Comparison of ENCODE assay signal across 8 cellular contexts in the genomic region with DNA sequence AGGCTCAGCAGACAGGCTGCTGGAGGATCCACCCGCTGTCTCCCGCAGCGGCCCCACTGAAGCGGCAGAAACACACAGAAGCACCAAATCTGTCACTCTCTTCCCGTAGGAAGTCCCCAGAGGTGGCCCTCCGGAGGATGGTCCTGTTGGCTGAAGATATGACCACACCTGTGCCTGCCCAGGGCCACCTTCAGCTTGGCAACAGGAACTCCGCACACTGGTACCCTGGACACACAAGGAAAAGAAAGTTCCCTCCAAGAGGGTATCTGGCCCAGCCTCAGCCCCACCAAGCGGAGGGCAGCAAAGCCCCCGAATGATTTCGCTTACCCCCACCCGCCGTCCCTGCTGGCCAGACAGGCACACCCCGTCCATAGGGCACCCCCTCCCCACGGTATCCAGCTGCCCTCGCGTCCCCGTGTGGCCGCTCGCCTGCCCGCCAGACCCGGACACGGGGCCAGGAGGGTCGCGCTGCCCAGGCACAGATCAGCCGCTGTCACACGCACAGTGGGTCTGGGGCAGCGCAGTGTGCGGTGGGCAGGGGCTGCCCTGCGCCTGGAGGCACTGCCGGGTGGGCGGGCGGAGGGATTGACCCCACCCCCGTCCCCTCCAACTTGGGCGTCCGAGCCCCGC. TPM values are rescaled to one million over a fixed set of nuclear protein-coding genes. Genes with fewer than 3 reads are reported as not detected.
DNase-seq lines count a peak whose midpoint lies in the region; ATAC-seq and TF ChIP-seq lines count a peak whose summit lies in the region.

No MANE protein-coding gene starts in this region.

- POLR2A ChIA-PET in MCF 10A (lab: Yijun Ruan, JAX): interaction anchor here (0.7 to 2.3 kb wide), 13 partner anchors 8 to 241 kb away, joined by 3 to 11 read pairs (median 4); a partner anchor contains a TSS

- no peak overlapping the region for H3K4me3 ChIP-seq in CD4-positive, CD25-positive, alpha-beta regulatory T cell (ENCODE audit: low read depth, low read length)
- H3K4me3 ChIP-seq in lung: peak overlapping the region; percentile 20

- CTCF ChIA-PET in MCF 10A (lab: Yijun Ruan, JAX): interaction anchor here (0.6 kb wide), 3 partner anchors 61 to 977 kb away, joined by 3 to 4 read pairs (median 3); no protein-coding TSS in a partner anchor

- intact Hi-C loops in MCF 10A (cut with micrococcal nuclease): loop anchor here (10.0 kb wide), 2 partner anchors 47 to 157 kb away; a partner anchor contains a TSS

- peak overlapping the region; percentile 74 to 90 (median 78) for H3K4me3 Mint-ChIP-seq in CD4-positive, CD25-positive, alpha-beta regulatory T cell
- H3K4me3 Mint-ChIP-seq in MCF 10A (ENCODE audit: unreplicated experiment): peak overlapping the region; percentile 70

- H3K27me3 Mint-ChIP-seq in CD4-positive, CD25-positive, alpha-beta regulatory T cell: no peaks in the 10 kb centered on the region
- no peaks in the 10 kb centered on the region for H3K27me3 Mint-ChIP-seq in MCF 10A (ENCODE audit: insufficient read depth, unreplicated experiment)

- peak in 2 of 3 donors; percentile 28 to 47 for DNase-seq in CD4-positive, CD25-positive, alpha-beta regulatory T cell
- DNase-seq in MCF 10A (ENCODE audit: unreplicated experiment): no peak
- DNase-seq in lung (ENCODE audit: low spot score): no peak
- no peak for DNase-seq in NCI-H1930 (lab: John Stamatoyannopoulos, UW)
- no peak for DNase-seq in NCI-H1436 (lab: John Stamatoyannopoulos, UW)

- H3K27ac ChIP-seq in CD4-positive, CD25-positive, alpha-beta regulatory T cell (ENCODE audit: insufficient read depth, low read length, poor library complexity, severe bottlenecking): peak overlapping the region; percentile 47
- H3K27ac ChIP-seq in lung (ENCODE audit: low read depth in 1 of 2, low read length in 1 of 2): peak overlapping the region; percentile 76 to 86

- H3K4me1 ChIP-seq in CD4-positive, CD25-positive, alpha-beta regulatory T cell (ENCODE audit: control insufficient read depth, insufficient read depth, low read length, poor library complexity, severe bottlenecking): peaks cover 13% of the 10 kb centered on the region
- H3K4me1 ChIP-seq in lung (ENCODE audit: control insufficient read depth in 2 of 2, insufficient read depth in 2 of 2, low read length in 2 of 2): peaks cover 0 to 10% of the 10 kb centered on the region in 2 donors

- BruUV-seq in MCF 10A (replicated peaks; lab: Mats Ljungman, UMichigan): no TSS peak

- 30 to 35% methylated on average over 31 to 36 of the region's 36 CpGs for WGBS in lung, 2 donors

- no peak for TF ChIP-seq CTCF in MCF 10A (IDR thresholded peaks at IDR 0.05; ENCODE audit: unreplicated experiment)
- TF ChIP-seq CTCF in lung (IDR thresholded peaks at IDR 0.05; ENCODE audit: control extremely low read depth, extremely low read depth): no peak

- ATAC-seq in CD4-positive, CD25-positive, alpha-beta regulatory T cell (ENCODE audit: low read depth in 2 of 2): no peak
- peak; percentile 2 for ATAC-seq in HG03354 (IDR thresholded peaks at IDR 0.05; ENCODE audit: poor library complexity, severe bottlenecking, unreplicated experiment)
- ATAC-seq in lung (ENCODE audit: insufficient read depth, low FRiP score): peak; percentile 6
- no peak for ATAC-seq in HG03457 (IDR thresholded peaks at IDR 0.05; ENCODE audit: unreplicated experiment)
- ATAC-seq in GM19324 (IDR thresholded peaks at IDR 0.05; ENCODE audit: low FRiP score, unreplicated experiment): no peak

- no peaks in the 10 kb centered on the region for H3K9me3 ChIP-seq in CD4-positive, CD25-positive, alpha-beta regulatory T cell (ENCODE audit: control insufficient read depth in 2 of 2, low read length in 2 of 2)
- no peaks in the 10 kb centered on the region for H3K9me3 ChIP-seq in lung (ENCODE audit: control insufficient read depth in 2 of 2, insufficient read depth in 1 of 2, low read length in 1 of 2)

- peaks cover 0 to 11% (median 0%) of the 10 kb centered on the region in 4 donors for H3K4me1 Mint-ChIP-seq in CD4-positive, CD25-positive, alpha-beta regulatory T cell
- no peaks in the 10 kb centered on the region for H3K4me1 Mint-ChIP-seq in MCF 10A (ENCODE audit: insufficient read depth, unreplicated experiment)

- peak overlapping the region; percentile 26 to 65 (median 44) for H3K27ac Mint-ChIP-seq in CD4-positive, CD25-positive, alpha-beta regulatory T cell
- no peak overlapping the region for H3K27ac Mint-ChIP-seq in MCF 10A (ENCODE audit: low read depth, unreplicated experiment)

- H3K36me3 ChIP-seq in CD4-positive, CD25-positive, alpha-beta regulatory T cell (ENCODE audit: control insufficient read depth, insufficient read depth, low read length): no peaks in the 10 kb centered on the region
- H3K36me3 ChIP-seq in lung (ENCODE audit: control insufficient read depth in 2 of 2, insufficient read depth in 2 of 2, low read length in 2 of 2): peaks cover 0 to 9% of the 10 kb centered on the region in 2 donors

- H3K36me3 Mint-ChIP-seq in CD4-positive, CD25-positive, alpha-beta regulatory T cell: no peaks in the 10 kb centered on the region
- H3K36me3 Mint-ChIP-seq in MCF 10A (ENCODE audit: insufficient read depth, unreplicated experiment): peaks cover 12% of the 10 kb centered on the region

- H3K27me3 ChIP-seq in CD4-positive, CD25-positive, alpha-beta regulatory T cell (ENCODE audit: control insufficient read depth, insufficient read depth, low read length): no peaks in the 10 kb centered on the region
- H3K27me3 ChIP-seq in lung (ENCODE audit: control insufficient read depth, insufficient read depth): no peaks in the 10 kb centered on the region

- no peaks in the 10 kb centered on the region for H3K9me3 Mint-ChIP-seq in CD4-positive, CD25-positive, alpha-beta regulatory T cell
- no peaks in the 10 kb centered on the region for H3K9me3 Mint-ChIP-seq in MCF 10A (ENCODE audit: unreplicated experiment)

RNA-seq across cellular contexts. Expression of a gene that starts 7.0 kb away (rescaled TPM):
- 27.2 TPM for total RNA-seq in CD4-positive, CD25-positive, alpha-beta regulatory T cell
- polyA plus RNA-seq in CD4-positive, CD25-positive, alpha-beta regulatory T cell: 10 to 100 TPM; 23.9 to 34.2 (median 31.8) TPM
- total RNA-seq in MCF 10A (2022): 11.4 and 13.3 TPM in 2 replicates
- 10 to 100 TPM; 53.5 to 79.4 TPM for total RNA-seq in lung
- 100 to 1,000 TPM in 1 of 2 donors, 10 to 100 TPM in 1; 47.9 to 153 TPM for polyA plus RNA-seq in lung

RNA-seq across cellular contexts. Expression of a gene that starts 7.2 kb away (rescaled TPM):
- total RNA-seq in CD4-positive, CD25-positive, alpha-beta regulatory T cell: 5.1 TPM
- 1 to 10 TPM in 2 of 4 donors, under 1 TPM in 2; 0.79 to 1.4 (median 1.0) TPM for polyA plus RNA-seq in CD4-positive, CD25-positive, alpha-beta regulatory T cell
- 6.1 and 8.0 TPM in 2 replicates for total RNA-seq in MCF 10A (2022)
- 1 to 10 TPM; 3.0 to 9.7 TPM for total RNA-seq in lung
- 1 to 10 TPM; 2.3 to 4.6 TPM for polyA plus RNA-seq in lung

RNA-seq across cellular contexts. Expression of a gene that starts 8.5 kb away (rescaled TPM):
- total RNA-seq in CD4-positive, CD25-positive, alpha-beta regulatory T cell: 43.8 TPM
- polyA plus RNA-seq in CD4-positive, CD25-positive, alpha-beta regulatory T cell: 1 to 10 TPM; 3.8 to 6.0 (median 5.0) TPM
- 29.9 and 31.8 TPM in 2 replicates for total RNA-seq in MCF 10A (2022)
- 10 to 100 TPM; 23.2 to 39.3 TPM for total RNA-seq in lung
- 10 to 100 TPM; 16.3 to 23.7 TPM for polyA plus RNA-seq in lung

RNA-seq across cellular contexts. Expression of a gene that starts 30.4 kb away (rescaled TPM):
- total RNA-seq in CD4-positive, CD25-positive, alpha-beta regulatory T cell: 5.8 TPM
- polyA plus RNA-seq in CD4-positive, CD25-positive, alpha-beta regulatory T cell: 1 to 10 TPM in 2 of 4 donors, under 1 TPM in 2; 0.89 to 3.1 (median 1.8) TPM
- 0.54 and 0.75 TPM in 2 replicates for total RNA-seq in MCF 10A (2022)
- total RNA-seq in lung: 10 to 100 TPM in 1 of 2 donors, 1 to 10 TPM in 1; 3.4 to 11.7 TPM
- polyA plus RNA-seq in lung: 1 to 10 TPM; 3.8 to 5.7 TPM

RNA-seq across cellular contexts. Expression of a gene that starts 32.4 kb away (rescaled TPM):
- 35.0 TPM for total RNA-seq in CD4-positive, CD25-positive, alpha-beta regulatory T cell
- 10 to 100 TPM; 15.9 to 35.2 (median 21.1) TPM for polyA plus RNA-seq in CD4-positive, CD25-positive, alpha-beta regulatory T cell
- total RNA-seq in MCF 10A (2022) (115 and 123 TPM in 2 replicates), lung (10 to 100 TPM; 20.5 to 73.5 TPM)
- 100 to 1,000 TPM in 1 of 2 donors, 10 to 100 TPM in 1; 65.8 to 133 TPM for polyA plus RNA-seq in lung

Comparison
In these comparisons a context has a peak if more than half of its experiments do, and no peak if none do; other contexts are left out.
1. ATAC-seq: peak in HG03354 (single experiment) and lung (single experiment); none in CD4-positive, CD25-positive, alpha-beta regulatory T cell (0 of 2), HG03457 (single experiment) and GM19324 (single experiment).
2. DNase-seq: peak in CD4-positive, CD25-positive, alpha-beta regulatory T cell (2 of 3); none in MCF 10A (single experiment), lung (single experiment), NCI-H1930 (0 of 2) and NCI-H1436 (single experiment).